18 cellular contexts compared by ENCODE assay signal in genomic region chr10:33214174-33214573, GRCh38.
DNase-seq lines count a peak whose midpoint lies in the region; ATAC-seq and TF ChIP-seq lines count a peak whose summit lies in the region.
"Had no signal": no experiment of that assay in that cellular context is flagged by ENCODE, and none has a peak within 500 bp of the region (broad histone marks: within the 10 kb centered on the region; RNA-seq: fewer than 3 reads in every experiment).

No MANE protein-coding gene starts in this region.

- H3K4me3 Mint-ChIP-seq in MCF 10A (ENCODE audit: unreplicated experiment) (no peak overlapping the region), endothelial cell (ENCODE audit: unreplicated experiment) (peak overlapping the region; percentile 64)
- H3K4me3 Mint-ChIP-seq in stimulated activated naive CD8-positive, alpha-beta T cell treated with anti-CD3 and anti-CD28 coated beads, Interleukin-15, amount 100 ng/mL, for 72 hours: peak overlapping the region in 1 of 2 donors; percentile 8
- H3K4me3 Mint-ChIP-seq: IgD-negative memory B cell; naive thymus-derived CD8-positive, alpha-beta T cell had no signal

- TF ChIP-seq CTCF in MCF 10A (IDR thresholded peaks at IDR 0.05; ENCODE audit: unreplicated experiment) (no peak), mammary epithelial cell (conservative IDR thresholded peaks at IDR 0.05 in 1 of 2, IDR thresholded peaks at IDR 0.05 in 1 of 2; ENCODE audit: extremely low read depth in 1 of 2, insufficient read depth in 1 of 2, low read depth in 1 of 2, low read length in 2 of 2) (no peak), IMR-90 (conservative IDR thresholded peaks at IDR 0.05; ENCODE audit: low read depth, low read length) (no peak), endothelial cell (IDR thresholded peaks at IDR 0.05; ENCODE audit: unreplicated experiment) (no peak)

- CTCF ChIA-PET in MCF 10A (lab: Yijun Ruan, JAX) (no interaction called here), mammary epithelial cell (lab: Charles Lee; ENCODE audit: low non-redundant PET) (no interaction called here), IMR-90 (lab: Yijun Ruan, JAX) (no interaction called here)

- no peak for ATAC-seq in IMR-90 (ENCODE audit: low read depth)
- peak; percentile 75 for ATAC-seq in stimulated activated naive CD8-positive, alpha-beta T cell treated with anti-CD3 and anti-CD28 coated beads, Interleukin-15, amount 100 ng/mL, for 72 hours
- ATAC-seq in GM19351 (IDR thresholded peaks at IDR 0.05; ENCODE audit: unreplicated experiment): no peak
- no peak for ATAC-seq in HG02610 (IDR thresholded peaks at IDR 0.05; ENCODE audit: unreplicated experiment)

- 96% methylated on average over 4 of the region's 4 CpGs for WGBS in mammary epithelial cell (ENCODE audit: low coverage, missing lambda C conversion rate)
- 100% methylated on average over 2 of the region's 4 CpGs; no CpG with 5 or more reads in 1 of the 2 experiments for WGBS in IMR-90 (ENCODE audit: extremely low coverage in 2 of 2, insufficient read length in 1 of 2), 2 experiments

- H3K36me3 ChIP-seq in mammary epithelial cell (ENCODE audit: insufficient read depth, low read length) (peaks cover 34% of the 10 kb centered on the region), IMR-90 (ENCODE audit: control insufficient read depth, insufficient read depth, low read length) (peaks cover 15% of the 10 kb centered on the region)

- H3K9me3 Mint-ChIP-seq in MCF 10A (ENCODE audit: unreplicated experiment) (no peaks in the 10 kb centered on the region), endothelial cell (ENCODE audit: unreplicated experiment) (no peaks in the 10 kb centered on the region)
- peaks cover 0 to 10% of the 10 kb centered on the region in 2 donors for H3K9me3 Mint-ChIP-seq in stimulated activated naive CD8-positive, alpha-beta T cell treated with anti-CD3 and anti-CD28 coated beads, Interleukin-15, amount 100 ng/mL, for 72 hours
- H3K9me3 Mint-ChIP-seq: naive thymus-derived CD8-positive, alpha-beta T cell had no signal

- H3K18ac ChIP-seq in IMR-90 (ENCODE audit: low read depth, low read length): no peak overlapping the region

- no peak overlapping the region for H3K4me3 ChIP-seq in mammary epithelial cell (replicated peaks in 1 of 3; ENCODE audit: insufficient read depth in 1 of 3, low read depth in 2 of 3, low read length in 3 of 3)
- no peak overlapping the region for H3K4me3 ChIP-seq in IMR-90 (ENCODE audit: insufficient read depth, low read depth, low read length)
- H3K4me3 ChIP-seq: HAP-1 had no signal

- H3K27me3 ChIP-seq in mammary epithelial cell (ENCODE audit: insufficient read depth, low read length): no peaks in the 10 kb centered on the region
- no peaks in the 10 kb centered on the region for H3K27me3 ChIP-seq in IMR-90 (ENCODE audit: control insufficient read depth, insufficient read depth, low read length)

- peak overlapping the region; percentile 62; the same call in 1 of the 2 replicates for H2AK5ac ChIP-seq in IMR-90 (ENCODE audit: low read depth, low read length)

- H2BK120ac ChIP-seq in IMR-90 (ENCODE audit: low read depth, low read length): 0 out of 2 replicates have a peak overlapping the region, but pooled peaks have one; percentile 28

- H3K4me1 ChIP-seq in mammary epithelial cell (ENCODE audit: insufficient read depth, low read length) (peaks cover 30% of the 10 kb centered on the region), IMR-90 (ENCODE audit: control insufficient read depth, insufficient read depth, low read length) (peaks cover 25% of the 10 kb centered on the region)

- H4K8ac ChIP-seq in IMR-90 (ENCODE audit: low read depth in 2 of 2, low read length in 2 of 2): peak overlapping the region in 1 of 2 experiments; percentile 30; a peak in 1 of 4 replicates

- in situ Hi-C loops in mammary epithelial cell (cut with MboI; ENCODE audit: low sequenced_read_pairs in 2 of 2) (no loop called here), IMR-90 (cut with MboI; ENCODE audit: low sequenced_read_pairs) (no loop called here)

- H3K9ac ChIP-seq in mammary epithelial cell (ENCODE audit: insufficient read depth, low read length) (no peak overlapping the region), IMR-90 (ENCODE audit: low read depth, low read length) (no peak overlapping the region)

- no peak overlapping the region for H4K5ac ChIP-seq in IMR-90 (ENCODE audit: low read depth, low read length)

- H3K27ac Mint-ChIP-seq in MCF 10A (ENCODE audit: low read depth, unreplicated experiment): peak overlapping the region; percentile 8
- H3K27ac Mint-ChIP-seq in endothelial cell (ENCODE audit: unreplicated experiment): peak overlapping the region; percentile 62
- H3K27ac Mint-ChIP-seq in stimulated activated naive CD8-positive, alpha-beta T cell treated with anti-CD3 and anti-CD28 coated beads, Interleukin-15, amount 100 ng/mL, for 72 hours: peak overlapping the region in 1 of 2 donors; percentile 47
- H3K27ac Mint-ChIP-seq: IgD-negative memory B cell had no signal

- H2BK20ac ChIP-seq in IMR-90 (ENCODE audit: low read depth, low read length): 0 out of 2 replicates have a peak overlapping the region, but pooled peaks have one; percentile 5

- H3K79me2 ChIP-seq in mammary epithelial cell (ENCODE audit: insufficient read depth, low read length): peaks cover 4% of the 10 kb centered on the region

- no peaks in the 10 kb centered on the region for H3K9me3 ChIP-seq in mammary epithelial cell (replicated peaks; ENCODE audit: insufficient read depth, low read length)
- no peaks in the 10 kb centered on the region for H3K9me3 ChIP-seq in IMR-90 (ENCODE audit: control insufficient read depth, insufficient read depth, low read length)
- H3K9me3 ChIP-seq: HAP-1 had no signal

- H3K56ac ChIP-seq in IMR-90 (ENCODE audit: extremely low read depth, insufficient read depth, low read length): no peak overlapping the region

- intact Hi-C loops in MCF 10A (cut with micrococcal nuclease): no loop called here
- intact Hi-C loops in mammary epithelial cell (cut with micrococcal nuclease): no loop called here
- intact Hi-C loops in IMR-90 (cut with micrococcal nuclease): no loop called here

- no peak overlapping the region for H2AK9ac ChIP-seq in IMR-90 (replicated peaks; ENCODE audit: low read depth, low read length, poor library complexity)

- H3K9me1 ChIP-seq in IMR-90 (ENCODE audit: insufficient read depth, low read length): peaks cover 8% of the 10 kb centered on the region

- H3K4me1 Mint-ChIP-seq in MCF 10A (ENCODE audit: insufficient read depth, unreplicated experiment): peaks cover 33% of the 10 kb centered on the region
- peaks cover 11% of the 10 kb centered on the region for H3K4me1 Mint-ChIP-seq in endothelial cell (ENCODE audit: unreplicated experiment)
- H3K4me1 Mint-ChIP-seq in stimulated activated naive CD8-positive, alpha-beta T cell treated with anti-CD3 and anti-CD28 coated beads, Interleukin-15, amount 100 ng/mL, for 72 hours: peaks cover 28% of the 10 kb centered on the region

- no peak overlapping the region for H4K91ac ChIP-seq in IMR-90 (ENCODE audit: insufficient read depth, low read depth, low read length)

- H4K20me1 ChIP-seq in mammary epithelial cell (ENCODE audit: insufficient read depth, low read length) (no peaks in the 10 kb centered on the region), IMR-90 (ENCODE audit: insufficient read depth, low read length) (no peaks in the 10 kb centered on the region; the same call in 1 of the 2 replicates)

- H2AFZ ChIP-seq in mammary epithelial cell (ENCODE audit: low read depth, low read length): no peak overlapping the region
- no peak overlapping the region for H2AFZ ChIP-seq in IMR-90 (replicated peaks; ENCODE audit: low read length, poor library complexity)

- peaks cover 26% of the 10 kb centered on the region for H3K36me3 Mint-ChIP-seq in MCF 10A (ENCODE audit: insufficient read depth, unreplicated experiment)
- peaks cover 72% of the 10 kb centered on the region for H3K36me3 Mint-ChIP-seq in endothelial cell (ENCODE audit: low read depth, unreplicated experiment)
- H3K36me3 Mint-ChIP-seq: IgD-negative memory B cell had no signal

- H3K23ac ChIP-seq in IMR-90 (ENCODE audit: low read depth, low read length): no peak overlapping the region; the same call in 1 of the 2 replicates

- H3K27ac ChIP-seq in mammary epithelial cell (ENCODE audit: insufficient read depth, low read depth, low read length) (no peak overlapping the region), IMR-90 (ENCODE audit: insufficient read depth, low read length) (no peak overlapping the region)

- H3K27me3 Mint-ChIP-seq in MCF 10A (ENCODE audit: insufficient read depth, unreplicated experiment) (no peaks in the 10 kb centered on the region), endothelial cell (ENCODE audit: unreplicated experiment) (peaks cover 15% of the 10 kb centered on the region)
- no peaks in the 10 kb centered on the region for H3K27me3 Mint-ChIP-seq in stimulated activated naive CD8-positive, alpha-beta T cell treated with anti-CD3 and anti-CD28 coated beads, Interleukin-15, amount 100 ng/mL, for 72 hours

- H3K4ac ChIP-seq in IMR-90 (ENCODE audit: low read depth, low read length): no peak overlapping the region

- POLR2A ChIA-PET in MCF 10A (lab: Yijun Ruan, JAX): no interaction called here
- POLR2A ChIA-PET in IMR-90 (lab: Charles Lee; ENCODE audit: unreplicated experiment): no interaction called here

- TF ChIP-seq RAD21 in IMR-90 (IDR thresholded peaks at IDR 0.05; ENCODE audit: low read length): no peak

- DNase-seq in MCF 10A (ENCODE audit: unreplicated experiment) (no peak), mammary epithelial cell (no peak), IMR-90 (no peak), endothelial cell (ENCODE audit: low spot score) (no peak)
- peak in 1 of 2 donors; percentile 11 for DNase-seq in stimulated activated naive CD8-positive, alpha-beta T cell treated with anti-CD3 and anti-CD28 coated beads, Interleukin-15, amount 100 ng/mL, for 72 hours
- DNase-seq in stimulated activated CD4-positive, alpha-beta T cell treated with anti-CD3 and anti-CD28 coated beads, Interleukin-15, amount 100 ng/mL, for 24 hours: no peak
- DNase-seq: activated CD4-positive, alpha-beta T cell treated with anti-CD3 and anti-CD28 coated beads for 4 hours; activated gamma-delta T cell treated with Interleukin-2 at 50 U/mL for 16 hours; DMS153; effector memory CD4-positive, alpha-beta T cell; naive thymus-derived CD8-positive, alpha-beta T cell; NCI-H1048; NCI-H774; trophoblast cell had no signal

- H3K14ac ChIP-seq in IMR-90 (replicated peaks; ENCODE audit: low read depth, low read length): 0 out of 2 replicates have a peak overlapping the region, but pooled peaks have one; percentile 33

- TF ChIP-seq POLR2A in IMR-90 (IDR thresholded peaks at IDR 0.05; ENCODE audit: low read depth, low read length): no peak

- BruUV-seq in MCF 10A (replicated peaks; lab: Mats Ljungman, UMichigan): no TSS peak
- no TSS peak for BruUV-seq in mammary epithelial cell (replicated peaks; lab: Mats Ljungman, UMichigan)
- no TSS peak for BruUV-seq in IMR-90 (replicated peaks; lab: Mats Ljungman, UMichigan)

- dilution Hi-C loops in mammary epithelial cell (cut with HindIII; ENCODE audit: low sequenced_read_pairs) (no loop called here), IMR-90 (cut with HindIII; ENCODE audit: low sequenced_read_pairs, unreplicated experiment) (no loop called here)

- H2BK5ac ChIP-seq in IMR-90 (ENCODE audit: low read depth, low read length, poor library complexity, severe bottlenecking): no peak overlapping the region

- peaks cover 6 to 49% of the 10 kb centered on the region in 2 experiments; a peak in 3 of 4 replicates for H3K79me1 ChIP-seq in IMR-90 (ENCODE audit: low read depth in 1 of 2, low read length in 2 of 2)

- H3K4me2 ChIP-seq in mammary epithelial cell (ENCODE audit: insufficient read depth, low read depth, low read length) (no peak overlapping the region), IMR-90 (ENCODE audit: low read depth, low read length) (no peak overlapping the region)

- peak overlapping the region; percentile 37; the same call in 2 of the 3 replicates for H2BK15ac ChIP-seq in IMR-90 (ENCODE audit: low read depth, low read length)
